8 cellular contexts compared by ENCODE assay signal in the genomic region with DNA sequence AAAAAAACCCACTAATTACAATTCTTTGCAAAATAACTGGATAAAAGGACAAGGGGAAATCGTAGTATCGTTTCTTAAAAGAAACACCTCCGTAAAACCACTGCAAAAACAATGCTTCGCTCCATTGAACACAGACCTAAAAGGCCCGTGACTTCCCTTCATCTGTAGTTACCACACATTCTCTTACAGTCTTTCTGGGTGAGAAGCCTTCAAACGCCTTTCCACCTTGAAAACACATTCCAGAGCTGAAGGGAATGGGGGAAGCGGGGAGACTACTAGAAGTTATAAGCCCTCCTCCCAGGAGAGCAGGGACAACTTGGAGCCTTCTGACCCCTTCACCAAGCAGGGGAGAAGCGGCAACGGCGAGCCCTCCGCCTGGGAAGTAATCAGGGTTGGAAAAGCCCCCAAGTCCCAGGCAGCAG. TPM values are rescaled to one million over a fixed set of nuclear protein-coding genes. Genes with fewer than 3 reads are reported as not detected.
A peak's percentile ranks its signal among the peaks of the same experiment; 100 is the strongest.
DNase-seq lines count a peak whose midpoint lies in the region; ATAC-seq, FAIRE-seq and TF ChIP-seq lines count a peak whose summit lies in the region.

No MANE protein-coding gene starts in this region.

- no peaks in the 10 kb centered on the region for H3K27me3 Mint-ChIP-seq in activated CD8-positive, alpha-beta memory T cell treated with anti-CD3 and anti-CD28 coated beads, Interleukin-2, amount 10 ng/mL, durations not matched to agents 7 days and 5 days
- H3K27me3 Mint-ChIP-seq in activated naive CD8-positive, alpha-beta T cell treated with anti-CD3 and anti-CD28 coated beads for 36 hours: no peaks in the 10 kb centered on the region

- peak; percentile 17 for ATAC-seq in activated CD8-positive, alpha-beta memory T cell treated with anti-CD3 and anti-CD28 coated beads, Interleukin-2, amount 10 ng/mL, durations not matched to agents 7 days and 5 days

- H3K36me3 Mint-ChIP-seq in activated CD8-positive, alpha-beta memory T cell treated with anti-CD3 and anti-CD28 coated beads, Interleukin-2, amount 10 ng/mL, durations not matched to agents 7 days and 5 days: peaks cover 4% of the 10 kb centered on the region
- no peaks in the 10 kb centered on the region for H3K36me3 Mint-ChIP-seq in activated naive CD8-positive, alpha-beta T cell treated with anti-CD3 and anti-CD28 coated beads for 36 hours

- H3K4me3 ChIP-seq in LNCaP clone FGC (ENCODE audit: low read depth, low read length) (peak overlapping the region; percentile 83), right atrium auricular region (peak overlapping the region; percentile 89 to 97), prostate gland (peak overlapping the region; percentile 90 to 91)

- H3K9me3 ChIP-seq in right atrium auricular region (no peaks in the 10 kb centered on the region), prostate gland (no peaks in the 10 kb centered on the region)

- CTCF ChIA-PET in activated CD8-positive, alpha-beta memory T cell treated with anti-CD3 and anti-CD28 coated beads, Interleukin-2, amount 10 ng/mL, durations not matched to agents 7 days and 5 days (lab: Charles Lee): interaction anchor here (0.6 to 2.3 kb wide), 12 partner anchors 10 to 376 kb away, joined by 3 to 11 read pairs (median 3); a partner anchor contains a TSS

- intact Hi-C loops in prostate gland (cut with DNase I): loop anchor here (10.0 kb wide), 3 partner anchors 109 to 379 kb away; a partner anchor contains a TSS

- H3K4me1 ChIP-seq in right atrium auricular region: peaks cover 0 to 41% of the 10 kb centered on the region in 2 donors
- H3K4me1 ChIP-seq in prostate gland (replicated peaks): no peaks in the 10 kb centered on the region

- FAIRE-seq in H54 (lab: Jason Lieb, UNC): no peak
- no peak for FAIRE-seq in urothelium cell line (lab: Jason Lieb, UNC)

- DNase-seq in activated CD8-positive, alpha-beta memory T cell treated with anti-CD3 and anti-CD28 coated beads, Interleukin-2, amount 10 ng/mL, durations not matched to agents 7 days and 5 days: peak; percentile 45
- DNase-seq in activated CD8-positive, alpha-beta memory T cell treated with anti-CD3 and anti-CD28 coated beads for 24 hours: no peak
- peak; percentile 5 for DNase-seq in H54 (ENCODE audit: insufficient read length, low spot score)
- no peak for DNase-seq in LNCaP clone FGC (ENCODE audit: low read depth)
- no peak for DNase-seq in activated naive CD8-positive, alpha-beta T cell treated with anti-CD3 and anti-CD28 coated beads for 36 hours
- DNase-seq in right atrium auricular region (ENCODE audit: low spot score): no peak
- DNase-seq in prostate gland (ENCODE audit: low spot score): peak; percentile 13
- no peak for DNase-seq in urothelium cell line (ENCODE audit: low spot score)

- H3K27me3 ChIP-seq in right atrium auricular region (no peaks in the 10 kb centered on the region), prostate gland (replicated peaks; ENCODE audit: insufficient read depth) (no peaks in the 10 kb centered on the region)

- H3K4me1 Mint-ChIP-seq in activated CD8-positive, alpha-beta memory T cell treated with anti-CD3 and anti-CD28 coated beads, Interleukin-2, amount 10 ng/mL, durations not matched to agents 7 days and 5 days: peaks cover 22% of the 10 kb centered on the region
- H3K4me1 Mint-ChIP-seq in activated naive CD8-positive, alpha-beta T cell treated with anti-CD3 and anti-CD28 coated beads for 36 hours: peaks cover 27% of the 10 kb centered on the region

- TF ChIP-seq CTCF in LNCaP clone FGC (IDR thresholded peaks at IDR 0.05; ENCODE audit: control insufficient read depth, extremely low read depth, insufficient read depth): no peak
- no peak for TF ChIP-seq CTCF in right atrium auricular region (IDR thresholded peaks at IDR 0.05)
- TF ChIP-seq CTCF in prostate gland (IDR thresholded peaks at IDR 0.05): no peak

- peak overlapping the region; percentile 89 to 94 for H3K27ac ChIP-seq in right atrium auricular region
- peak overlapping the region; percentile 86 for H3K27ac ChIP-seq in prostate gland

- no peaks in the 10 kb centered on the region for H3K9me3 Mint-ChIP-seq in activated CD8-positive, alpha-beta memory T cell treated with anti-CD3 and anti-CD28 coated beads, Interleukin-2, amount 10 ng/mL, durations not matched to agents 7 days and 5 days (ENCODE audit: low read depth)
- no peaks in the 10 kb centered on the region for H3K9me3 Mint-ChIP-seq in activated naive CD8-positive, alpha-beta T cell treated with anti-CD3 and anti-CD28 coated beads for 36 hours

- peak overlapping the region; percentile 97 for H3K4me3 Mint-ChIP-seq in activated CD8-positive, alpha-beta memory T cell treated with anti-CD3 and anti-CD28 coated beads, Interleukin-2, amount 10 ng/mL, durations not matched to agents 7 days and 5 days
- peak overlapping the region; percentile 94 for H3K4me3 Mint-ChIP-seq in activated naive CD8-positive, alpha-beta T cell treated with anti-CD3 and anti-CD28 coated beads for 36 hours

- no peaks in the 10 kb centered on the region for H3K36me3 ChIP-seq in right atrium auricular region
- H3K36me3 ChIP-seq in prostate gland: no peaks in the 10 kb centered on the region

- TF ChIP-seq POLR2A in H54 (IDR thresholded peaks at IDR 0.05; ENCODE audit: low read depth, low read length): no peak
- TF ChIP-seq POLR2A in prostate gland (IDR thresholded peaks at IDR 0.05): no peak

- WGBS in prostate gland: 0% methylated on average over 11 of the region's 11 CpGs

- peak overlapping the region; percentile 89 for H3K27ac Mint-ChIP-seq in activated CD8-positive, alpha-beta memory T cell treated with anti-CD3 and anti-CD28 coated beads, Interleukin-2, amount 10 ng/mL, durations not matched to agents 7 days and 5 days
- peak overlapping the region; percentile 85 for H3K27ac Mint-ChIP-seq in activated naive CD8-positive, alpha-beta T cell treated with anti-CD3 and anti-CD28 coated beads for 36 hours

RNA-seq across cellular contexts. Expression of a gene that starts 0.5 kb away (rescaled TPM):
- total RNA-seq in activated CD8-positive, alpha-beta memory T cell treated with anti-CD3 and anti-CD28 coated beads, Interleukin-2, amount 10 ng/mL, durations not matched to agents 7 days and 5 days: 10 to 100 TPM; 29.3 to 32.3 TPM
- 10 to 100 TPM; 18.5 to 19.6 TPM for total RNA-seq in activated naive CD8-positive, alpha-beta T cell treated with anti-CD3 and anti-CD28 coated beads for 36 hours
- total RNA-seq in right atrium auricular region (10 to 100 TPM; 21.8 to 23.0 TPM), prostate gland (10 to 100 TPM; 39.6 to 46.4 TPM)

Comparison
In these comparisons a context has a peak if more than half of its experiments do, and no peak if none do; other contexts are left out.
1. DNase-seq: peak in activated CD8-positive, alpha-beta memory T cell treated with anti-CD3 and anti-CD28 coated beads, Interleukin-2, amount 10 ng/mL, durations not matched to agents 7 days and 5 days (single experiment), H54 (single experiment) and prostate gland (single experiment); none in activated CD8-positive, alpha-beta memory T cell treated with anti-CD3 and anti-CD28 coated beads for 24 hours (single experiment), LNCaP clone FGC (single experiment), activated naive CD8-positive, alpha-beta T cell treated with anti-CD3 and anti-CD28 coated beads for 36 hours (single experiment), right atrium auricular region (single experiment) and urothelium cell line (single experiment).
2. Peak in every context shown above with its lines, with median percentiles within 50 percentile points of each other: H3K4me3 ChIP-seq.